ENCODE assay signal across 22 cellular contexts in the genomic region with DNA sequence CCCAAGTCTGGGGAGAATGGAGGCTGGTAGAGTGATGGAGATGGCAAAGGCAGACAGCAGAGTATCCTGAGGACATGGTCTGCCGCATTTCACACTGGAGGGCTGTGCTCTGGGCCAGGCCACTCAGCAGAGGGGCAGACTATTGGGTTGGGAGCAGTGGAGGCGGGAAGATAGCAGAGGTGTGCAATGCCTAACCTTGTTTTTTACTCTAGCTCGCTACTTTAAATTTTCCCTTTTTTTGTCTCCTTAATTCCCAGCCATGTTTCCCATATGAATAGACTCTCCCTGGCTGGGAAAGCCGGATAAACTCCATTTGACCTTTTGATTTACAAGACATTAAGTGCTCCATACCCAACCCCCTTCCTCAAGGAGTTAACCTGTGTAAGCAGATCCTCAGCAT. TPM values are rescaled to one million over a fixed set of nuclear protein-coding genes. Genes with fewer than 3 reads are reported as not detected.
"Had no signal": no experiment of that assay in that cellular context is flagged by ENCODE, and none has a peak within 500 bp of the region (broad histone marks: within the 10 kb centered on the region; RNA-seq: fewer than 3 reads in every experiment).

No MANE protein-coding gene starts in this region.

- H3K27me3 Mint-ChIP-seq: activated naive CD8-positive, alpha-beta T cell; stimulated activated naive CD8-positive, alpha-beta T cell treated with anti-CD3 and anti-CD28 coated beads, Interleukin-15, Interleukin-2, amounts not matched to agents 100 ng/mL and 50 ng/mL, for 24 hours had no signal

- DNase-seq: activated CD4-positive, alpha-beta T cell treated with anti-CD3 and anti-CD28 coated beads, Interleukin-2, amount 50 U/mL, for 4 hours; activated gamma-delta T cell treated with Interleukin-2 at 50 U/mL for 16 hours; amniotic stem cell; effector CD8-positive, alpha-beta T cell; esophagus squamous epithelium; heart right ventricle; lower lobe of right lung; midbrain; T-helper 2 cell; upper lobe of left lung had no signal

- H3K27me3 ChIP-seq: heart right ventricle, right atrium auricular region, upper lobe of left lung had no signal

- H3K9me3 Mint-ChIP-seq: activated T-helper 1 cell treated with anti-CD3 and anti-CD28 coated beads, Interleukin-12 subunit alpha, Interleukin-12 subunit beta, Interleukin-2, Interleukin-4 antibody, amounts not matched to agents 30 ng/mL and 10 ng/mL and 1 ng/mL, durations not matched to agents 14 hours and 24 hours and 36 hours; dendritic cell treated with granulocyte-macrophage colony-stimulating factor and Interleukin-4, amounts not matched to agents 40 ng/mL and 50 ng/mL, for 4 days; stimulated activated naive CD8-positive, alpha-beta T cell treated with anti-CD3 and anti-CD28 coated beads, Interleukin-15, Interleukin-2, amounts not matched to agents 100 ng/mL and 50 ng/mL, for 24 hours had no signal

- H3K4me3 Mint-ChIP-seq: activated naive CD8-positive, alpha-beta T cell; activated T-helper 1 cell treated with anti-CD3 and anti-CD28 coated beads, Interleukin-12 subunit alpha, Interleukin-12 subunit beta, Interleukin-2, Interleukin-4 antibody, amounts not matched to agents 30 ng/mL and 10 ng/mL and 1 ng/mL, durations not matched to agents 14 hours and 24 hours and 36 hours; dendritic cell treated with granulocyte-macrophage colony-stimulating factor and Interleukin-4, amounts not matched to agents 40 ng/mL and 50 ng/mL, for 4 days; stimulated activated naive CD8-positive, alpha-beta T cell treated with anti-CD3 and anti-CD28 coated beads, Interleukin-15, Interleukin-2, amounts not matched to agents 100 ng/mL and 50 ng/mL, for 24 hours had no signal

- H3K4me1 ChIP-seq: prostate gland, right atrium auricular region, upper lobe of left lung had no signal

- H3K9me3 ChIP-seq: esophagus squamous epithelium, heart right ventricle, lower lobe of right lung, prostate gland, right atrium auricular region, upper lobe of left lung had no signal

- ATAC-seq: heart right ventricle had no signal

- H3K36me3 ChIP-seq: esophagus squamous epithelium, heart right ventricle, lower lobe of right lung, prostate gland, right atrium auricular region, upper lobe of left lung had no signal

- H3K27ac Mint-ChIP-seq: activated naive CD8-positive, alpha-beta T cell; activated T-helper 1 cell treated with anti-CD3 and anti-CD28 coated beads, Interleukin-12 subunit alpha, Interleukin-12 subunit beta, Interleukin-2, Interleukin-4 antibody, amounts not matched to agents 30 ng/mL and 10 ng/mL and 1 ng/mL, durations not matched to agents 14 hours and 24 hours and 36 hours; dendritic cell treated with granulocyte-macrophage colony-stimulating factor and Interleukin-4, amounts not matched to agents 40 ng/mL and 50 ng/mL, for 4 days; stimulated activated naive CD8-positive, alpha-beta T cell treated with anti-CD3 and anti-CD28 coated beads, Interleukin-15, Interleukin-2, amounts not matched to agents 100 ng/mL and 50 ng/mL, for 24 hours had no signal

- H3K4me3 ChIP-seq: esophagus squamous epithelium, heart right ventricle, lower lobe of right lung, prostate gland, right atrium auricular region, skin epidermis, upper lobe of left lung had no signal

- H3K27ac ChIP-seq: esophagus squamous epithelium, heart right ventricle, lower lobe of right lung, prostate gland, right atrium auricular region, skin epidermis, upper lobe of left lung, VCaP had no signal

RNA-seq across cellular contexts. Expression of gene ADIPOQ, which starts 54.4 kb away (rescaled TPM):
- total RNA-seq: activated CD8-positive, alpha-beta memory T cell treated with anti-CD3 and anti-CD28 coated beads for 36 hours; activated T-helper 1 cell treated with anti-CD3 and anti-CD28 coated beads, Interleukin-12 subunit alpha, Interleukin-12 subunit beta, Interleukin-2, Interleukin-4 antibody, amounts not matched to agents 30 ng/mL and 10 ng/mL and 1 ng/mL, durations not matched to agents 14 hours and 24 hours and 36 hours; endothelial cell of umbilical vein; esophagus squamous epithelium; lower lobe of right lung; prostate gland; temporal lobe had no signal
- polyA plus RNA-seq: endothelial cell of umbilical vein, neural cell had no signal
